ENCODE assay signal across 9 cellular contexts in genomic region chr7:142751526-142752175, GRCh38. TPM values are rescaled to one million over a fixed set of nuclear protein-coding genes. Genes with fewer than 3 reads are reported as not detected.
"Had no signal": no experiment of that assay in that cellular context is flagged by ENCODE, and none has a peak within 500 bp of the region (broad histone marks: within the 10 kb centered on the region; RNA-seq: fewer than 3 reads in every experiment).

No MANE protein-coding gene starts in this region.

RNA-seq across cellular contexts. Expression of gene PRSS1, which starts 2.4 kb away (rescaled TPM):
- total RNA-seq: LHCN-M2, MCF 10A, NCI-H460, OCI-LY7, Right ventricle myocardium inferior, RPMI7951, SJCRH30, SK-MEL-5 had no signal

RNA-seq across cellular contexts. Expression of gene PRSS2, which starts 19.1 kb away (rescaled TPM):
- total RNA-seq: LHCN-M2, MCF 10A, NCI-H460, PC-9, Right ventricle myocardium inferior, RPMI7951, SJCRH30, SK-MEL-5 had no signal
